In genomic region chr2:167069855-167070254, GRCh38 we compare ENCODE assay signal across 35 cellular contexts.
"Had no signal": no experiment of that assay in that cellular context is flagged by ENCODE, and none has a peak within 500 bp of the region (broad histone marks: within the 10 kb centered on the region; RNA-seq: fewer than 3 reads in every experiment).

No MANE protein-coding gene starts in this region.

- H3K9me3 ChIP-seq: breast epithelium, heart right ventricle, pancreas, prostate gland, sigmoid colon, stomach, thyroid gland, upper lobe of left lung, vagina had no signal

- H3K27ac Mint-ChIP-seq: activated CD4-positive, alpha-beta memory T cell treated with anti-CD3 and anti-CD28 coated beads for 36 hours; activated CD4-positive, alpha-beta T cell treated with anti-CD3 and anti-CD28 coated beads, Interleukin-2, amount 10 ng/mL, durations not matched to agents 24 days and 14 days; activated naive CD4-positive, alpha-beta T cell treated with anti-CD3 and anti-CD28 coated beads for 36 hours; activated naive CD8-positive, alpha-beta T cell treated with anti-CD3 and anti-CD28 coated beads, Interleukin-2, amount 10 ng/mL, durations not matched to agents 7 days and 5 days; activated T-helper 1 cell treated with anti-CD3 and anti-CD28 coated beads, Interleukin-12 subunit alpha, Interleukin-12 subunit beta, Interleukin-2, Interleukin-4 antibody, amounts not matched to agents 30 ng/mL and 10 ng/mL and 1 ng/mL, durations not matched to agents 14 hours and 24 hours and 36 hours; mesothelial cell of epicardium; naive thymus-derived CD4-positive, alpha-beta T cell; stimulated activated naive B cell treated with anti-CD40 and anti-IgM and Interleukin-4, amounts not matched to agents 10 μg/mL and 1 μg/mL and 100 μg/mL, for 72 hours; T-helper 2 cell treated with Interferon-gamma antibody and Interleukin-4, amounts not matched to agents 5 μg/mL and 100 μg/mL, for 36 hours had no signal

- H3K4me2 ChIP-seq: smooth muscle cell had no signal

- H3K4me3 Mint-ChIP-seq: activated CD4-positive, alpha-beta memory T cell treated with anti-CD3 and anti-CD28 coated beads for 36 hours; activated CD4-positive, alpha-beta T cell treated with anti-CD3 and anti-CD28 coated beads, Interleukin-2, amount 10 ng/mL, durations not matched to agents 24 days and 14 days; activated naive CD4-positive, alpha-beta T cell treated with anti-CD3 and anti-CD28 coated beads for 36 hours; activated naive CD8-positive, alpha-beta T cell treated with anti-CD3 and anti-CD28 coated beads, Interleukin-2, amount 10 ng/mL, durations not matched to agents 7 days and 5 days; activated T-helper 1 cell treated with anti-CD3 and anti-CD28 coated beads, Interleukin-12 subunit alpha, Interleukin-12 subunit beta, Interleukin-2, Interleukin-4 antibody, amounts not matched to agents 30 ng/mL and 10 ng/mL and 1 ng/mL, durations not matched to agents 14 hours and 24 hours and 36 hours; central memory CD8-positive, alpha-beta T cell; mesothelial cell of epicardium; naive thymus-derived CD4-positive, alpha-beta T cell; stimulated activated naive B cell treated with anti-CD40 and anti-IgM and Interleukin-4, amounts not matched to agents 10 μg/mL and 1 μg/mL and 100 μg/mL, for 72 hours; T-helper 2 cell treated with Interferon-gamma antibody and Interleukin-4, amounts not matched to agents 5 μg/mL and 100 μg/mL, for 36 hours had no signal

- H3K27me3 Mint-ChIP-seq: activated CD4-positive, alpha-beta memory T cell treated with anti-CD3 and anti-CD28 coated beads for 36 hours; activated CD4-positive, alpha-beta T cell treated with anti-CD3 and anti-CD28 coated beads, Interleukin-2, amount 10 ng/mL, durations not matched to agents 24 days and 14 days; activated naive CD8-positive, alpha-beta T cell treated with anti-CD3 and anti-CD28 coated beads, Interleukin-2, amount 10 ng/mL, durations not matched to agents 7 days and 5 days; central memory CD8-positive, alpha-beta T cell; stimulated activated naive B cell treated with anti-CD40 and anti-IgM and Interleukin-4, amounts not matched to agents 10 μg/mL and 1 μg/mL and 100 μg/mL, for 72 hours had no signal

- H3K4me3 ChIP-seq: breast epithelium, heart right ventricle, pancreas, prostate gland, sigmoid colon, smooth muscle cell, stomach, thyroid gland, upper lobe of left lung, vagina had no signal

- ATAC-seq: activated CD4-positive, CD25-positive, alpha-beta regulatory T cell treated with anti-CD3 and anti-CD28 coated beads, Interleukin-2, amount 50 U/mL, for 24 hours; heart right ventricle; left cardiac atrium; left ventricle myocardium superior; naive thymus-derived CD4-positive, alpha-beta T cell; pancreas; stimulated activated naive B cell treated with anti-CD40 and anti-IgM and Interleukin-4, amounts not matched to agents 10 μg/mL and 1 μg/mL and 100 μg/mL, for 72 hours had no signal

- H3K4me1 Mint-ChIP-seq: activated CD4-positive, alpha-beta T cell treated with anti-CD3 and anti-CD28 coated beads, Interleukin-2, amount 10 ng/mL, durations not matched to agents 24 days and 14 days; activated naive CD8-positive, alpha-beta T cell treated with anti-CD3 and anti-CD28 coated beads, Interleukin-2, amount 10 ng/mL, durations not matched to agents 7 days and 5 days; central memory CD8-positive, alpha-beta T cell; mesothelial cell of epicardium; naive thymus-derived CD4-positive, alpha-beta T cell; stimulated activated naive B cell treated with anti-CD40 and anti-IgM and Interleukin-4, amounts not matched to agents 10 μg/mL and 1 μg/mL and 100 μg/mL, for 72 hours had no signal

- H3K36me3 Mint-ChIP-seq: activated CD4-positive, alpha-beta memory T cell treated with anti-CD3 and anti-CD28 coated beads for 36 hours; activated naive CD8-positive, alpha-beta T cell treated with anti-CD3 and anti-CD28 coated beads, Interleukin-2, amount 10 ng/mL, durations not matched to agents 7 days and 5 days; mesothelial cell of epicardium; naive thymus-derived CD4-positive, alpha-beta T cell; stimulated activated naive B cell treated with anti-CD40 and anti-IgM and Interleukin-4, amounts not matched to agents 10 μg/mL and 1 μg/mL and 100 μg/mL, for 72 hours had no signal

- DNase-seq: activated CD4-positive, alpha-beta memory T cell treated with anti-CD3 and anti-CD28 coated beads for 36 hours; activated CD4-positive, alpha-beta T cell treated with anti-CD3 and anti-CD28 coated beads, Interleukin-2, amount 10 ng/mL, durations not matched to agents 24 days and 14 days; activated CD8-positive, alpha-beta memory T cell treated with anti-CD3 and anti-CD28 coated beads, Interleukin-2, amount 50 U/mL, for 4 hours; activated effector memory CD4-positive, alpha-beta T cell treated with anti-CD3 and anti-CD28 coated beads, Interleukin-2, amount 50 U/mL, for 16 hours; activated naive CD4-positive, alpha-beta T cell treated with anti-CD3 and anti-CD28 coated beads for 36 hours; activated naive CD8-positive, alpha-beta T cell treated with anti-CD3 and anti-CD28 coated beads, Interleukin-2, amount 10 ng/mL, durations not matched to agents 7 days and 5 days; activated T-cell treated with anti-CD3 and anti-CD28 coated beads, Interleukin-2, amount 50 U/mL, for 1 hour; amniotic stem cell; dermis blood vessel endothelial cell; effector memory CD4-positive, alpha-beta T cell; heart right ventricle; left cardiac atrium; left ventricle myocardium superior; naive thymus-derived CD4-positive, alpha-beta T cell; nucleus accumbens; pancreas; sigmoid colon; stimulated activated CD4-positive, alpha-beta T cell treated with anti-CD3 and anti-CD28 coated beads, Interleukin-1b, Interleukin-23, amount 100 ng/mL, for 48 hours; stimulated activated CD4-positive, alpha-beta T cell treated with anti-CD3 and anti-CD28 coated beads, Interleukin-4, amount 100 ng/mL, for 4 hours; stimulated activated CD8-positive, alpha-beta memory T cell treated with anti-CD3 and anti-CD28 coated beads, Interleukin-4, amount 100 ng/mL, for 48 hours; stimulated activated naive B cell treated with anti-CD40 and anti-IgM and Interleukin-4, amounts not matched to agents 10 μg/mL and 1 μg/mL and 100 μg/mL, for 72 hours; stomach; T-helper 1 cell; thyroid gland; upper lobe of left lung; WERI-Rb-1 had no signal

- H3K36me3 ChIP-seq: breast epithelium, heart right ventricle, pancreas, prostate gland, sigmoid colon, stomach, thyroid gland, upper lobe of left lung, vagina, WERI-Rb-1 had no signal

- H3K27me3 ChIP-seq: breast epithelium, heart right ventricle, pancreas, sigmoid colon, stomach, thyroid gland, upper lobe of left lung, vagina had no signal

- H3K27ac ChIP-seq: breast epithelium, heart right ventricle, pancreas, prostate gland, sigmoid colon, stomach, thyroid gland, upper lobe of left lung, vagina, WERI-Rb-1 had no signal

- H3K4me1 ChIP-seq: breast epithelium, heart right ventricle, prostate gland, sigmoid colon, thyroid gland, upper lobe of left lung, vagina had no signal

- H3K9me3 Mint-ChIP-seq: activated CD4-positive, alpha-beta memory T cell treated with anti-CD3 and anti-CD28 coated beads for 36 hours; activated CD4-positive, alpha-beta T cell treated with anti-CD3 and anti-CD28 coated beads, Interleukin-2, amount 10 ng/mL, durations not matched to agents 24 days and 14 days; activated naive CD4-positive, alpha-beta T cell treated with anti-CD3 and anti-CD28 coated beads for 36 hours; activated naive CD8-positive, alpha-beta T cell treated with anti-CD3 and anti-CD28 coated beads, Interleukin-2, amount 10 ng/mL, durations not matched to agents 7 days and 5 days; activated T-helper 1 cell treated with anti-CD3 and anti-CD28 coated beads, Interleukin-12 subunit alpha, Interleukin-12 subunit beta, Interleukin-2, Interleukin-4 antibody, amounts not matched to agents 30 ng/mL and 10 ng/mL and 1 ng/mL, durations not matched to agents 14 hours and 24 hours and 36 hours; central memory CD8-positive, alpha-beta T cell; stimulated activated naive B cell treated with anti-CD40 and anti-IgM and Interleukin-4, amounts not matched to agents 10 μg/mL and 1 μg/mL and 100 μg/mL, for 72 hours; T-helper 2 cell treated with Interferon-gamma antibody and Interleukin-4, amounts not matched to agents 5 μg/mL and 100 μg/mL, for 36 hours had no signal
